9 cellular contexts compared by ENCODE assay signal in genomic region chr1:40382601-40383000, GRCh38. TPM values are rescaled to one million over a fixed set of nuclear protein-coding genes. Genes with fewer than 3 reads are reported as not detected.
DNase-seq lines count a peak whose midpoint lies in the region; ATAC-seq and TF ChIP-seq lines count a peak whose summit lies in the region.
"Had no signal": no experiment of that assay in that cellular context is flagged by ENCODE, and none has a peak within 500 bp of the region (broad histone marks: within the 10 kb centered on the region; RNA-seq: fewer than 3 reads in every experiment).

No MANE protein-coding gene starts in this region.

- no peak for ATAC-seq in activated T-cell treated with anti-CD3 and anti-CD28 coated beads, Interleukin-2, amount 50 U/mL, for 72 hours (replicated peaks in 1 of 2)
- ATAC-seq in activated T-helper 17 cell treated with anti-CD3 and anti-CD28 coated beads, Interleukin-2, amount 50 U/mL, for 72 hours (replicated peaks) = no peak

- peak overlapping the region; percentile 59 to 71 for H3K27ac ChIP-seq in liver (ENCODE audit: low read depth in 1 of 2, low read length in 2 of 2)
- H3K27ac ChIP-seq in transverse colon = peak overlapping the region; percentile 81 to 90 (median 84)

- H3K27ac Mint-ChIP-seq in activated T-cell treated with anti-CD3 and anti-CD28 coated beads, Interleukin-2, amount 50 U/mL, for 72 hours = peak overlapping the region; percentile 100
- peak overlapping the region; percentile 99 for H3K27ac Mint-ChIP-seq in activated T-helper 17 cell treated with anti-CD3 and anti-CD28 coated beads, Interleukin-2, amount 50 U/mL, for 72 hours

- H3K4me3 ChIP-seq in liver (ENCODE audit: low read depth in 1 of 3, low read length in 3 of 3) (no peak overlapping the region), transverse colon (peak overlapping the region in 1 of 4 donors; percentile 5)

- peak overlapping the region in 1 of 2 donors; percentile 86 for H3K9ac ChIP-seq in liver (ENCODE audit: low read depth in 1 of 2, low read length in 2 of 2)

- TF ChIP-seq CTCF in liver (IDR thresholded peaks at IDR 0.05; ENCODE audit: low read depth, low read length, missing input control) (peak; percentile 23), transverse colon (IDR thresholded peaks at IDR 0.05) (no peak)

- H3K9me3 ChIP-seq in liver (ENCODE audit: control insufficient read depth in 4 of 4, low read length in 3 of 4) (no peaks in the 10 kb centered on the region), transverse colon (no peaks in the 10 kb centered on the region)

- no peak for DNase-seq in activated T-cell treated with anti-CD3 and anti-CD28 coated beads, Interleukin-2, amount 50 U/mL, for 72 hours
- no peak for DNase-seq in activated T-cell treated with anti-CD3 and anti-CD28 coated beads, Interleukin-2, amount 50 U/mL, for 48 hours
- DNase-seq in transverse colon = no peak
- no peak for DNase-seq in COR-L47 (lab: John Stamatoyannopoulos, UW)
- DNase-seq in NCI-H2171 treated with DMSO at 0.1 percent for 48 hours (lab: John Stamatoyannopoulos, UW) = no peak
- DNase-seq in stimulated activated CD4-positive, alpha-beta T cell treated with anti-CD3 and anti-CD28 coated beads, Interleukin-4, amount 100 ng/mL, for 1 hour = no peak
- DNase-seq: NCI-H146 had no signal

- peaks cover 18 to 67% (median 62%) of the 10 kb centered on the region in 4 donors for H3K4me1 ChIP-seq in liver (ENCODE audit: control insufficient read depth in 4 of 4, insufficient read depth in 4 of 4, low read length in 3 of 4)
- H3K4me1 ChIP-seq in transverse colon = peaks cover 12 to 65% (median 30%) of the 10 kb centered on the region in 4 donors

- H3K27me3 Mint-ChIP-seq in activated T-cell treated with anti-CD3 and anti-CD28 coated beads, Interleukin-2, amount 50 U/mL, for 72 hours (ENCODE audit: low read depth) = no peaks in the 10 kb centered on the region
- no peaks in the 10 kb centered on the region for H3K27me3 Mint-ChIP-seq in activated T-helper 17 cell treated with anti-CD3 and anti-CD28 coated beads, Interleukin-2, amount 50 U/mL, for 72 hours

- in situ Hi-C loops in transverse colon (cut with MboI; ENCODE audit: low pct_ligation_motif_present in 1 of 4, low pct_unique_long_range_greater_than_20kb in 1 of 4, low sequenced_read_pairs in 3 of 4) = no loop called here

- intact Hi-C loops in transverse colon (cut with DNase I; ENCODE audit: low total_unique reads) = no loop called here

- H3K4me3 Mint-ChIP-seq in activated T-cell treated with anti-CD3 and anti-CD28 coated beads, Interleukin-2, amount 50 U/mL, for 72 hours = peak overlapping the region; percentile 97 to 100
- H3K4me3 Mint-ChIP-seq in activated T-helper 17 cell treated with anti-CD3 and anti-CD28 coated beads, Interleukin-2, amount 50 U/mL, for 72 hours = peak overlapping the region; percentile 91

- no peak for TF ChIP-seq POLR2A in transverse colon (IDR thresholded peaks at IDR 0.05)

- H3K36me3 Mint-ChIP-seq in activated T-cell treated with anti-CD3 and anti-CD28 coated beads, Interleukin-2, amount 50 U/mL, for 72 hours (ENCODE audit: insufficient read depth in 2 of 2) = peaks cover 35 to 52% of the 10 kb centered on the region in 2 donors
- peaks cover 99% of the 10 kb centered on the region for H3K36me3 Mint-ChIP-seq in activated T-helper 17 cell treated with anti-CD3 and anti-CD28 coated beads, Interleukin-2, amount 50 U/mL, for 72 hours (ENCODE audit: low read depth)

- no peaks in the 10 kb centered on the region for H3K27me3 ChIP-seq in liver (ENCODE audit: control insufficient read depth in 4 of 4, insufficient read depth in 4 of 4, low read length in 3 of 4)
- H3K27me3 ChIP-seq in transverse colon = no peaks in the 10 kb centered on the region

- no peaks in the 10 kb centered on the region for H3K36me3 ChIP-seq in liver (ENCODE audit: control insufficient read depth in 4 of 4, insufficient read depth in 3 of 4, low read depth in 1 of 4, low read length in 3 of 4)
- no peaks in the 10 kb centered on the region for H3K36me3 ChIP-seq in transverse colon

- H3K4me1 Mint-ChIP-seq in activated T-cell treated with anti-CD3 and anti-CD28 coated beads, Interleukin-2, amount 50 U/mL, for 72 hours (ENCODE audit: low read depth) = peaks cover 95% of the 10 kb centered on the region
- H3K4me1 Mint-ChIP-seq in activated T-helper 17 cell treated with anti-CD3 and anti-CD28 coated beads, Interleukin-2, amount 50 U/mL, for 72 hours = peaks cover 56% of the 10 kb centered on the region

- no peaks in the 10 kb centered on the region for H3K9me3 Mint-ChIP-seq in activated T-cell treated with anti-CD3 and anti-CD28 coated beads, Interleukin-2, amount 50 U/mL, for 72 hours
- no peaks in the 10 kb centered on the region for H3K9me3 Mint-ChIP-seq in activated T-helper 17 cell treated with anti-CD3 and anti-CD28 coated beads, Interleukin-2, amount 50 U/mL, for 72 hours

- no peak for TF ChIP-seq EP300 in transverse colon (IDR thresholded peaks at IDR 0.05; ENCODE audit: low read depth)

- peak; percentile 33 for TF ChIP-seq RAD21 in liver (IDR thresholded peaks at IDR 0.05)

TF ChIP-seq in liver, 16 proteins besides CTCF, POLR2A, EP300 and RAD21:
- TF ChIP-seq HNF4A (conservative IDR thresholded peaks at IDR 0.05) (no peak), HNF4G (IDR thresholded peaks at IDR 0.05) (no peak), NR2F2 (IDR thresholded peaks at IDR 0.05) (no peak), REST (IDR thresholded peaks at IDR 0.05) (no peak), FOXA1 (IDR thresholded peaks at IDR 0.05) (no peak), EGR1 (IDR thresholded peaks at IDR 0.05; ENCODE audit: low read depth in 2 of 2) (no peak), FOXA2 (IDR thresholded peaks at IDR 0.05) (no peak), JUND (IDR thresholded peaks at IDR 0.05) (no peak), RXRA (IDR thresholded peaks at IDR 0.05) (no peak), SP1 (IDR thresholded peaks at IDR 0.05) (no peak), TAF1 (conservative IDR thresholded peaks at IDR 0.05) (no peak)
- TF ChIP-seq, protein P1, sequence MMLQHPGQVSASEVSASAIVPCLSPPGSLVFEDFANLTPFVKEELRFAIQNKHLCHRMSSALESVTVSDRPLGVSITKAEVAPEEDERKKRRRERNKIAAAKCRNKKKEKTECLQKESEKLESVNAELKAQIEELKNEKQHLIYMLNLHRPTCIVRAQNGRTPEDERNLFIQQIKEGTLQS (IDR thresholded peaks at IDR 0.05) = no peak
- TF ChIP-seq, protein P2, sequence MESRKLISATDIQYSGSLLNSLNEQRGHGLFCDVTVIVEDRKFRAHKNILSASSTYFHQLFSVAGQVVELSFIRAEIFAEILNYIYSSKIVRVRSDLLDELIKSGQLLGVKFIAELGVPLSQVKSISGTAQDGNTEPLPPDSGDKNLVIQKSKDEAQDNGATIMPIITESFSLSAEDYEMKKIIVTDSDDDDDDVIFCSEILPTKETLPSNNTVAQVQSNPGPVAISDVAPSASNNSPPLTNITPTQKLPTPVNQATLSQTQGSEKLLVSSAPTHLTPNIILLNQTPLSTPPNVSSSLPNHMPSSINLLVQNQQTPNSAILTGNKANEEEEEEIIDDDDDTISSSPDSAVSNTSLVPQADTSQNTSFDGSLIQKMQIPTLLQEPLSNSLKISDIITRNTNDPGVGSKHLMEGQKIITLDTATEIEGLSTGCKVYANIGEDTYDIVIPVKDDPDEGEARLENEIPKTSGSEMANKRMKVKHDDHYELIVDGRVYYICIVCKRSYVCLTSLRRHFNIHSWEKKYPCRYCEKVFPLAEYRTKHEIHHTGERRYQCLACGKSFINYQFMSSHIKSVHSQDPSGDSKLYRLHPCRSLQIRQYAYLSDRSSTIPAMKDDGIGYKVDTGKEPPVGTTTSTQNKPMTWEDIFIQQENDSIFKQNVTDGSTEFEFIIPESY (IDR thresholded peaks at IDR 0.05) = no peak

RNA-seq across cellular contexts. Expression of gene SMAP2, which starts 9.1 kb away (rescaled TPM):
- total RNA-seq in activated T-cell treated with anti-CD3 and anti-CD28 coated beads, Interleukin-2, amount 50 U/mL, for 72 hours = 100 to 1,000 TPM; 487 to 586 TPM
- total RNA-seq in activated T-helper 17 cell treated with anti-CD3 and anti-CD28 coated beads, Interleukin-2, amount 50 U/mL, for 72 hours = 100 to 1,000 TPM; 219 to 280 TPM
- total RNA-seq in liver = 10 to 100 TPM; 20.0 to 36.8 TPM
- 10 to 100 TPM; 25.5 to 34.1 TPM for polyA plus RNA-seq in liver
- 10 to 100 TPM; 20.1 to 47.0 (median 33.8) TPM for total RNA-seq in transverse colon

Comparison
In these comparisons a context has a peak if more than half of its experiments do, and no peak if none do; other contexts are left out.
1. RNA of gene SMAP2, which starts 9.1 kb away (total RNA-seq): 487 to 586 TPM in activated T-cell treated with anti-CD3 and anti-CD28 coated beads, Interleukin-2, amount 50 U/mL, for 72 hours and 219 to 280 TPM in activated T-helper 17 cell treated with anti-CD3 and anti-CD28 coated beads, Interleukin-2, amount 50 U/mL, for 72 hours; 20.0 to 36.8 TPM in liver and 20.1 to 47.0 TPM in transverse colon; every median in the first group is over 4 times any median in the second.